ENCODE assay signal across 8 cellular contexts in genomic region chr5:88829053-88829452, GRCh38. TPM values are rescaled to one million over a fixed set of nuclear protein-coding genes. Genes with fewer than 3 reads are reported as not detected.
DNase-seq lines count a peak whose midpoint lies in the region; ATAC-seq and TF ChIP-seq lines count a peak whose summit lies in the region.

No MANE protein-coding gene starts in this region.

- H3K36me3 Mint-ChIP-seq in activated B cell treated with CpG ODN at 0.5 μM for 24 hours (ENCODE audit: low read depth): peaks cover 7% of the 10 kb centered on the region
- no peaks in the 10 kb centered on the region for H3K36me3 Mint-ChIP-seq in CD4-positive, alpha-beta memory T cell

- intact Hi-C loops in Right ventricle myocardium inferior (cut with DNase I): loop anchor here (5.0 kb wide), 2 partner anchors 42 to 87 kb away; no protein-coding TSS in a partner anchor
- intact Hi-C loops in cardiac septum (cut with DNase I): no loop called here
- intact Hi-C loops in activated B cell treated with CpG ODN at 0.5 μM for 24 hours (cut with micrococcal nuclease): loop anchor here (5.0 kb wide), 1 partner anchor 613 kb away; no protein-coding TSS in a partner anchor
- intact Hi-C loops in aorta (cut with DNase I): loop anchor here (1.0 to 5.0 kb wide), 4 partner anchors 42 to 97 kb away; no protein-coding TSS in a partner anchor
- intact Hi-C loops in CD4-positive, alpha-beta memory T cell (cut with micrococcal nuclease): no loop called here

- H3K27me3 ChIP-seq in layer of hippocampus (ENCODE audit: control insufficient read depth, insufficient read depth, low read length) (no peaks in the 10 kb centered on the region), aorta (ENCODE audit: control insufficient read depth in 1 of 2, insufficient read depth in 2 of 2, low read length in 1 of 2) (no peaks in the 10 kb centered on the region)
- H3K27me3 ChIP-seq in CD4-positive, alpha-beta memory T cell (ENCODE audit: insufficient read depth, low read length): no peaks in the 10 kb centered on the region

- H3K4me1 Mint-ChIP-seq in activated B cell treated with CpG ODN at 0.5 μM for 24 hours: peaks cover 94% of the 10 kb centered on the region
- H3K4me1 Mint-ChIP-seq in CD4-positive, alpha-beta memory T cell: peaks cover 18 to 36% (median 26%) of the 10 kb centered on the region in 4 donors

- peak overlapping the region; percentile 59 for H3K4me3 Mint-ChIP-seq in activated B cell treated with CpG ODN at 0.5 μM for 24 hours
- peak overlapping the region in 2 of 8 donors; percentile 11 to 64 for H3K4me3 Mint-ChIP-seq in CD4-positive, alpha-beta memory T cell

- DNase-seq in Right ventricle myocardium inferior (ENCODE audit: missing footprints) (no peak), cardiac septum (ENCODE audit: low spot score) (no peak), activated B cell treated with CpG ODN at 0.5 μM for 24 hours (no peak), aorta (peak in 1 of 2 donors; percentile 43), activated gamma-delta T cell (lab: John Stamatoyannopoulos, UW) (no peak)
- no peak for DNase-seq in activated CD4-positive, alpha-beta T cell treated with anti-CD3 and anti-CD28 coated beads for 4 hours
- no peak for DNase-seq in CD4-positive, alpha-beta memory T cell

- peak overlapping the region; percentile 91 for H3K27ac Mint-ChIP-seq in activated B cell treated with CpG ODN at 0.5 μM for 24 hours
- H3K27ac Mint-ChIP-seq in CD4-positive, alpha-beta memory T cell: peak overlapping the region in 1 of 7 donors; percentile 83

- no peaks in the 10 kb centered on the region for H3K9me3 Mint-ChIP-seq in activated B cell treated with CpG ODN at 0.5 μM for 24 hours
- H3K9me3 Mint-ChIP-seq in CD4-positive, alpha-beta memory T cell: no peaks in the 10 kb centered on the region

- 64 to 71% methylated on average over 3 of the region's 3 CpGs for WGBS in aorta, 2 donors

- no peaks in the 10 kb centered on the region for H3K9me3 ChIP-seq in aorta (ENCODE audit: control insufficient read depth, low read length)
- no peaks in the 10 kb centered on the region for H3K9me3 ChIP-seq in CD4-positive, alpha-beta memory T cell (ENCODE audit: control insufficient read depth in 1 of 2, low read length in 2 of 2)

- TF ChIP-seq CTCF in activated B cell treated with CpG ODN at 0.5 μM for 24 hours (IDR thresholded peaks at IDR 0.05): no peak

- H3K36me3 ChIP-seq in aorta (ENCODE audit: control insufficient read depth in 1 of 2, insufficient read depth in 2 of 2, low read length in 1 of 2): no peaks in the 10 kb centered on the region
- H3K36me3 ChIP-seq in CD4-positive, alpha-beta memory T cell (ENCODE audit: insufficient read depth, low read length): no peaks in the 10 kb centered on the region

- no peaks in the 10 kb centered on the region for H3K27me3 Mint-ChIP-seq in activated B cell treated with CpG ODN at 0.5 μM for 24 hours
- H3K27me3 Mint-ChIP-seq in CD4-positive, alpha-beta memory T cell: peaks cover 0 to 2% of the 10 kb centered on the region in 2 donors

- H3K4me3 ChIP-seq in aorta (ENCODE audit: low read length in 2 of 2): peak overlapping the region in 1 of 2 donors; percentile 69
- no peak overlapping the region for H3K4me3 ChIP-seq in CD4-positive, alpha-beta memory T cell (ENCODE audit: low read length in 2 of 2)

- CTCF ChIA-PET in activated B cell treated with CpG ODN at 0.5 μM for 24 hours (lab: Charles Lee): interaction anchor here (1.2 to 2.1 kb wide), 8 partner anchors 8 to 253 kb away, joined by 3 to 11 read pairs (median 3); no protein-coding TSS in a partner anchor
- CTCF ChIA-PET in CD4-positive, alpha-beta memory T cell (lab: Charles Lee; ENCODE audit: partially characterized antibody): no interaction called here

- H3K4me1 ChIP-seq in aorta (ENCODE audit: control insufficient read depth in 1 of 2, insufficient read depth in 2 of 2, low read length in 2 of 2): peaks cover 5 to 10% of the 10 kb centered on the region in 2 donors
- H3K4me1 ChIP-seq in CD4-positive, alpha-beta memory T cell (ENCODE audit: insufficient read depth, low read length): peaks cover 24% of the 10 kb centered on the region

- POLR2A ChIA-PET in activated B cell treated with CpG ODN at 0.5 μM for 24 hours (lab: Charles Lee): interaction anchor here (0.5 to 17.9 kb wide), 17 partner anchors 9 to 1581 kb away, joined by 3 to 229 read pairs (median 3); partner anchors contain the start of gene MEF2C
- POLR2A ChIA-PET in CD4-positive, alpha-beta memory T cell (lab: Charles Lee; ENCODE audit: partially characterized antibody): no interaction called here

- ATAC-seq in Right ventricle myocardium inferior (peak; percentile 18), activated B cell treated with CpG ODN at 0.5 μM for 24 hours (ENCODE audit: low read depth) (peak; percentile 4), aorta (ENCODE audit: low FRiP score) (peak; percentile 1)

- H3K27ac ChIP-seq in layer of hippocampus (ENCODE audit: low read depth, low read length) (peak overlapping the region; percentile 15), aorta (ENCODE audit: low read depth in 1 of 2, low read length in 2 of 2) (peak overlapping the region in 1 of 2 donors; percentile 88)
- H3K27ac ChIP-seq in CD4-positive, alpha-beta memory T cell (ENCODE audit: low read depth, low read length): no peak overlapping the region

RNA-seq across cellular contexts. Expression of gene MEF2C, which starts 53.9 kb away (rescaled TPM):
- total RNA-seq in Right ventricle myocardium inferior: 46.7 TPM
- total RNA-seq in cardiac septum: 64.6 TPM
- 348 and 359 TPM in 2 replicates for total RNA-seq in activated B cell treated with CpG ODN at 0.5 μM for 24 hours
- total RNA-seq in aorta: 100 to 1,000 TPM; 137 to 186 TPM
- 10 to 100 TPM; 22.0 to 23.7 TPM for polyA plus RNA-seq in aorta
- total RNA-seq in CD4-positive, alpha-beta memory T cell: under 1 TPM; 0.12 to 0.39 TPM
- polyA plus RNA-seq in CD4-positive, alpha-beta memory T cell: 1 to 10 TPM in 1 of 2 donors, under 1 TPM in 1; 0.18 to 1.0 TPM

Comparison
In these comparisons a context has a peak if more than half of its experiments do, and no peak if none do; other contexts are left out.
1. intact Hi-C loops: an anchor here in Right ventricle myocardium inferior (5.0 kb wide), activated B cell treated with CpG ODN at 0.5 μM for 24 hours (5.0 kb wide) and aorta (1.0 to 5.0 kb wide); none called in cardiac septum and CD4-positive, alpha-beta memory T cell.
2. RNA of gene MEF2C, which starts 53.9 kb away (total RNA-seq): 348 to 359 TPM in activated B cell treated with CpG ODN at 0.5 μM for 24 hours, 137 to 186 TPM in aorta, 64.6 TPM in cardiac septum (single experiment) and 46.7 TPM in Right ventricle myocardium inferior (single experiment); 0.12 to 0.39 TPM in CD4-positive, alpha-beta memory T cell; every median in the first group is over 10 times any median in the second.
3. Peak in every context shown above with its lines, with median percentiles within 50 percentile points of each other: ATAC-seq.